ENCODE assay signal across 8 cellular contexts in the genomic region with DNA sequence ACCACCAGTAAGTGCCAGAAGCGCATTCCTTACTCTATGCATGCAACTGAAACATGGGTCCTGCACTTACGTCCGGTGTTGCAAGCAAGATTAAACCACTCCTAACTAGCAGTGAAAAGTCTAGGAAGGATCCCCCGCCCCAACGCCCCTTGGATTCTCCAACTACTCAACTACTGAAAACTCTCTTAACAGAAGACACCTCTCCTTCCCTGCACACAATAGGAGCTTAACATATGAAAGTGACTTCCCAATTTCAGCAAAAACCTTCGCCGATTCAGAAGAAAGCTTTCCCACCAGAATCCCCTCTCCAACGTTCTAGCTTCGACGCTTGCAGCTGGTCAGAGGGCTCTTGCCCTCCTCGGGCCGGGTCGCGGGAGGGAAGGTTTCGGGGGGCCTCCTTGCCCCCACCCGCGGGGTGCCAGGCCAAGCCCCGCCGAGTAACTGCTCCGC. TPM values are rescaled to one million over a fixed set of nuclear protein-coding genes. Genes with fewer than 3 reads are reported as not detected.
DNase-seq lines count a peak whose midpoint lies in the region; ATAC-seq, FAIRE-seq and TF ChIP-seq lines count a peak whose summit lies in the region.

No MANE protein-coding gene starts in this region.

- peaks cover 56% of the 10 kb centered on the region for H3K79me2 ChIP-seq in OCI-LY3 (ENCODE audit: low read length)

- no peak for TF ChIP-seq EP300 in transverse colon (IDR thresholded peaks at IDR 0.05; ENCODE audit: low read depth)

- peak in 3 of 4 donors; percentile 8 to 13 (median 10) for ATAC-seq in right lobe of liver
- ATAC-seq in HG02678 (IDR thresholded peaks at IDR 0.05; ENCODE audit: unreplicated experiment) = no peak
- no peak for ATAC-seq in GM21526 (IDR thresholded peaks at IDR 0.05; ENCODE audit: low FRiP score, unreplicated experiment)

- peak overlapping the region; percentile 72 for H3K27ac ChIP-seq in OCI-LY3 (ENCODE audit: low read length)
- peak overlapping the region; percentile 95 to 99 (median 96) for H3K27ac ChIP-seq in right lobe of liver
- H3K27ac ChIP-seq in transverse colon = peak overlapping the region; percentile 91 to 95 (median 92)

- WGBS in right lobe of liver (ENCODE audit: insufficient coverage, low coverage, low lambda C conversion rate, missing lambda C conversion rate) = 0% methylated on average over 10 of the region's 20 CpGs
- 1% methylated on average over 20 of the region's 20 CpGs; no CpG with 5 or more reads in 1 of the 2 donors for WGBS in transverse colon (ENCODE audit: low coverage in 1 of 2), 2 donors

- FAIRE-seq in GM12892 (lab: Jason Lieb, UNC) = peak; percentile 65

- H3K4me1 ChIP-seq in OCI-LY3 (ENCODE audit: low read length) = peaks cover 18% of the 10 kb centered on the region
- peaks cover 0 to 28% (median 6%) of the 10 kb centered on the region in 4 donors for H3K4me1 ChIP-seq in right lobe of liver
- H3K4me1 ChIP-seq in transverse colon = peaks cover 0 to 25% (median 19%) of the 10 kb centered on the region in 4 donors

- no peaks in the 10 kb centered on the region for H3K27me3 ChIP-seq in OCI-LY3 (ENCODE audit: low read depth, low read length)
- no peaks in the 10 kb centered on the region for H3K27me3 ChIP-seq in right lobe of liver
- no peaks in the 10 kb centered on the region for H3K27me3 ChIP-seq in transverse colon

- no peak for TF ChIP-seq CTCF in OCI-LY3 (IDR thresholded peaks at IDR 0.05; ENCODE audit: low read depth, low read length)
- no peak for TF ChIP-seq CTCF in cardiac fibroblast (IDR thresholded peaks at IDR 0.05; ENCODE audit: low read depth, low read length)
- TF ChIP-seq CTCF in right lobe of liver (IDR thresholded peaks at IDR 0.05) = no peak
- TF ChIP-seq CTCF in transverse colon (IDR thresholded peaks at IDR 0.05) = no peak

- no peak for TF ChIP-seq POLR2A in GM12892 (IDR thresholded peaks at IDR 0.05; ENCODE audit: low read depth, low read length)
- TF ChIP-seq POLR2A in right lobe of liver (IDR thresholded peaks at IDR 0.05) = no peak
- no peak for TF ChIP-seq POLR2A in transverse colon (IDR thresholded peaks at IDR 0.05)

- no peaks in the 10 kb centered on the region for H4K20me1 ChIP-seq in OCI-LY3 (ENCODE audit: insufficient read depth, low read length)

- in situ Hi-C loops in transverse colon (cut with MboI; ENCODE audit: low pct_ligation_motif_present in 1 of 4, low pct_unique_long_range_greater_than_20kb in 1 of 4, low sequenced_read_pairs in 3 of 4) = no loop called here

- 0 out of 2 replicates have a peak overlapping the region, but pooled peaks have one; percentile 16 for H2AFZ ChIP-seq in OCI-LY3 (ENCODE audit: low read depth, low read length)

- H3K4me3 ChIP-seq in OCI-LY3 (ENCODE audit: low read length) = peak overlapping the region; percentile 85
- peak overlapping the region; percentile 86 to 93 for H3K4me3 ChIP-seq in cardiac fibroblast (replicated peaks in 1 of 2; ENCODE audit: low read depth in 2 of 2, low read length in 2 of 2)
- peak overlapping the region; percentile 77 to 94 (median 92) for H3K4me3 ChIP-seq in right lobe of liver
- H3K4me3 ChIP-seq in transverse colon = peak overlapping the region; percentile 76 to 91 (median 86)

- H3K9ac ChIP-seq in OCI-LY3 (ENCODE audit: low read length) = peak overlapping the region; percentile 86

- H3K9me3 ChIP-seq in OCI-LY3 (ENCODE audit: insufficient read depth, low read length) = no peaks in the 10 kb centered on the region
- no peaks in the 10 kb centered on the region for H3K9me3 ChIP-seq in right lobe of liver
- H3K9me3 ChIP-seq in transverse colon = no peaks in the 10 kb centered on the region

- H3K36me3 ChIP-seq in OCI-LY3 (replicated peaks; ENCODE audit: low read depth, low read length) (peaks cover 22% of the 10 kb centered on the region), right lobe of liver (peaks cover 0 to 7% (median 0%) of the 10 kb centered on the region in 4 donors), transverse colon (peaks cover 0 to under 1% (median 0%) of the 10 kb centered on the region in 4 donors)

- intact Hi-C loops in right lobe of liver (cut with DNase I) (no loop called here), transverse colon (cut with DNase I; ENCODE audit: low total_unique reads) (no loop called here)

- peak overlapping the region; percentile 69 for H3K4me2 ChIP-seq in OCI-LY3 (ENCODE audit: low read length)

- peak; percentile 60 for DNase-seq in A172 (ENCODE audit: low spot score)
- no peak for DNase-seq in GM12892 (ENCODE audit: insufficient read length)
- peak; percentile 57 to 62 for DNase-seq in cardiac fibroblast (ENCODE audit: low read depth in 2 of 2)
- DNase-seq in right lobe of liver = no peak
- DNase-seq in transverse colon = no peak

RNA-seq across cellular contexts. Expression of a gene that starts 0.6 kb away (rescaled TPM):
- total RNA-seq in A172 (2014; rRNA removed; shearing (Covaris generic)) = 56.2 and 72.9 TPM in 2 replicates
- 42.4 TPM for polyA plus RNA-seq in GM12892 (2012; ENCODE audit: missing spikeins)
- total RNA-seq in right lobe of liver (10 to 100 TPM; 15.7 to 27.9 (median 20.1) TPM), transverse colon (100 to 1,000 TPM in 1 of 4 donors, 10 to 100 TPM in 3; 27.3 to 139 (median 45.4) TPM)

RNA-seq across cellular contexts. Expression of a gene that starts 9.8 kb away (rescaled TPM):
- 1.6 and 6.1 TPM in 2 replicates for total RNA-seq in A172 (2014; rRNA removed; shearing (Covaris generic))
- 1.2 TPM for polyA plus RNA-seq in GM12892 (2012; ENCODE audit: missing spikeins)
- total RNA-seq in right lobe of liver = 1 to 10 TPM in 2 of 6 experiments, under 1 TPM in 3, not detected in 1; 0.21 to 2.7 (median 0.37) TPM
- total RNA-seq in transverse colon = 100 to 1,000 TPM; 242 to 637 (median 280) TPM

Comparison
In these comparisons a context has a peak if more than half of its experiments do, and no peak if none do; other contexts are left out.
1. DNase-seq: peak in A172 (single experiment) and cardiac fibroblast (2 of 2); none in GM12892 (single experiment), right lobe of liver (0 of 3) and transverse colon (single experiment).
2. ATAC-seq: peak in right lobe of liver (3 of 4); none in HG02678 (single experiment) and GM21526 (single experiment).
3. RNA of a gene that starts 9.8 kb away (total RNA-seq): 242 to 637 TPM in transverse colon; 1.6 to 6.1 TPM in A172 and 0.21 to 2.7 TPM in right lobe of liver; every median in the first group is over 10 times any median in the second.
4. Peak in every context shown above with its lines, with median percentiles within 50 percentile points of each other: H3K27ac ChIP-seq and H3K4me3 ChIP-seq.